In genomic region chr18:57975805-57976204, GRCh38 we compare ENCODE assay signal across 19 cellular contexts.
A peak's percentile ranks its signal among the peaks of the same experiment; 100 is the strongest.
DNase-seq lines count a peak whose midpoint lies in the region; ATAC-seq and TF ChIP-seq lines count a peak whose summit lies in the region.
"Had no signal": no experiment of that assay in that cellular context is flagged by ENCODE, and none has a peak within 500 bp of the region (broad histone marks: within the 10 kb centered on the region; RNA-seq: fewer than 3 reads in every experiment).

No MANE protein-coding gene starts in this region.

- no peaks in the 10 kb centered on the region for H3K36me3 ChIP-seq in esophagus muscularis mucosa

- in situ Hi-C loops in G401 (cut with HindIII; ENCODE audit: low sequenced_read_pairs), result no loop called here

- TF ChIP-seq CTCF in esophagus muscularis mucosa (IDR thresholded peaks at IDR 0.05), result no peak

- H3K27me3 ChIP-seq in esophagus muscularis mucosa, result no peaks in the 10 kb centered on the region

- 29% methylated on average over 2 of the region's 2 CpGs for WGBS in esophagus muscularis mucosa

- peak overlapping the region in 3 of 4 donors; percentile 6 to 20 (median 7) for H3K4me3 ChIP-seq in esophagus muscularis mucosa

- H3K9me3 ChIP-seq in esophagus muscularis mucosa, result no peaks in the 10 kb centered on the region
- H3K9me3 ChIP-seq: SK-N-SH had no signal

- H3K4me1 ChIP-seq in esophagus muscularis mucosa, result peaks cover 0 to 18% (median 13%) of the 10 kb centered on the region in 4 donors

- intact Hi-C loops in esophagus muscularis mucosa (cut with DNase I), result no loop called here

- ATAC-seq in GM18502 (IDR thresholded peaks at IDR 0.05; ENCODE audit: poor library complexity, unreplicated experiment), result peak; percentile 16
- ATAC-seq in HG03175 (IDR thresholded peaks at IDR 0.05; ENCODE audit: unreplicated experiment), result peak; percentile 22
- ATAC-seq in GM21786 (IDR thresholded peaks at IDR 0.05; ENCODE audit: unreplicated experiment), result no peak
- ATAC-seq in HG03469 (IDR thresholded peaks at IDR 0.05; ENCODE audit: unreplicated experiment), result no peak
- ATAC-seq: activated CD8-positive, alpha-beta memory T cell treated with anti-CD3 and anti-CD28 coated beads, Interleukin-2, amount 10 ng/mL, durations not matched to agents 7 days and 5 days; PC-3 had no signal

- H3K27ac ChIP-seq in esophagus muscularis mucosa (replicated peaks in 1 of 4), result peak overlapping the region in 2 of 4 donors; percentile 12 to 25
- H3K27ac ChIP-seq: parathyroid adenoma, VCaP had no signal

- TF ChIP-seq POLR2A in esophagus muscularis mucosa (IDR thresholded peaks at IDR 0.05; ENCODE audit: low read depth), result no peak

- TF ChIP-seq EP300 in esophagus muscularis mucosa (IDR thresholded peaks at IDR 0.05), result no peak

- no peak for DNase-seq in esophagus muscularis mucosa (ENCODE audit: extremely low spot score)
- peak; percentile 14 for DNase-seq in renal cortical epithelial cell (ENCODE audit: low read depth)
- no peak for DNase-seq in NCI-H2171 treated with DMSO at 0.1 percent for 48 hours (lab: John Stamatoyannopoulos, UW)
- no peak for DNase-seq in G401 (ENCODE audit: low spot score)
- DNase-seq: activated CD8-positive, alpha-beta memory T cell treated with anti-CD3 and anti-CD28 coated beads, Interleukin-2, amount 10 ng/mL, durations not matched to agents 7 days and 5 days; HCEC 1CT; mammary epithelial cell; NCI-H1048; NCI-H446; PC-3; SK-N-SH; stimulated activated CD4-positive, alpha-beta T cell treated with anti-CD3 and anti-CD28 coated beads, Interleukin-15, amount 100 ng/mL, for 24 hours; trophoblast cell had no signal

Comparison
In these comparisons a context has a peak if more than half of its experiments do, and no peak if none do; other contexts are left out.
1. ATAC-seq: peak in GM18502 (single experiment) and HG03175 (single experiment); none in GM21786 (single experiment) and HG03469 (single experiment).